Comparison of ENCODE assay signal across 1 cellular context in genomic region chr2:120343433-120344105, GRCh38.
TF ChIP-seq lines count a peak whose summit lies in the region.

No MANE protein-coding gene starts in this region.

TF ChIP-seq in HepG2, 621 proteins besides CTCF, POLR2A, EP300 and RAD21 (continued from another document and continues in another):
- no peak for TF ChIP-seq ZNF749 (CRISPR knock-in tag; IDR thresholded peaks at IDR 0.05; ENCODE audit: borderline replicate concordance)
- no peak for TF ChIP-seq SMAD3 (CRISPR knock-in tag; IDR thresholded peaks at IDR 0.05)
- no peak for TF ChIP-seq HNRNPUL1 (IDR thresholded peaks at IDR 0.05; ENCODE audit: low read depth, low read length)
- peak; percentile 48; the same call in 1 of the 2 replicates for TF ChIP-seq ZFY (CRISPR knock-in tag; IDR thresholded peaks at IDR 0.05)
- TF ChIP-seq ZNF263 (CRISPR knock-in tag; IDR thresholded peaks at IDR 0.05), result peak; percentile 61; the same call in 1 of the 2 replicates
- TF ChIP-seq EED (CRISPR knock-in tag; IDR thresholded peaks at IDR 0.05), result peak; percentile 77; the same call in 1 of the 2 replicates
- TF ChIP-seq ZNF136 (CRISPR knock-in tag; IDR thresholded peaks at IDR 0.05; ENCODE audit: low read depth), result no peak
- TF ChIP-seq NR2F6 (IDR thresholded peaks at IDR 0.05), result no peak
- TF ChIP-seq NR2F6 (CRISPR knock-in tag; IDR thresholded peaks at IDR 0.05), result 0 out of 2 replicates have a peak, but pooled peaks have one; percentile 27
- TF ChIP-seq GLI4 (CRISPR knock-in tag; IDR thresholded peaks at IDR 0.05; ENCODE audit: borderline replicate concordance), result no peak
- TF ChIP-seq MAZ (IDR thresholded peaks at IDR 0.05; ENCODE audit: borderline replicate concordance, low read depth, low read length), result 0 out of 2 replicates have a peak, but pooled peaks have one; percentile 31
- peak; percentile 75 for TF ChIP-seq MAZ (CRISPR knock-in tag; IDR thresholded peaks at IDR 0.05; ENCODE audit: low read depth)
- no peak for TF ChIP-seq MED8 (CRISPR knock-in tag; IDR thresholded peaks at IDR 0.05; ENCODE audit: insufficient replicate concordance)
- TF ChIP-seq BCLAF1 (IDR thresholded peaks at IDR 0.05), result no peak
- TF ChIP-seq PRMT3 (CRISPR knock-in tag; IDR thresholded peaks at IDR 0.05; ENCODE audit: borderline replicate concordance, low read depth), result no peak
- no peak for TF ChIP-seq ELK4 (CRISPR knock-in tag; IDR thresholded peaks at IDR 0.05; ENCODE audit: borderline replicate concordance)
- TF ChIP-seq PAXIP1 (CRISPR knock-in tag; conservative IDR thresholded peaks at IDR 0.05), result no peak
- peak; percentile 64 for TF ChIP-seq TEAD3 (CRISPR knock-in tag; optimal IDR thresholded peaks at IDR 0.05; ENCODE audit: borderline replicate concordance)
- peak; percentile 77; the same call in 1 of the 2 replicates for TF ChIP-seq AHR (CRISPR knock-in tag; IDR thresholded peaks at IDR 0.05)
- no peak; the same call in 1 of the 2 replicates for TF ChIP-seq SUZ12 (IDR thresholded peaks at IDR 0.05; ENCODE audit: low read depth, low read length)
- TF ChIP-seq PHF8 (CRISPR knock-in tag; IDR thresholded peaks at IDR 0.05), result 0 out of 2 replicates have a peak, but pooled peaks have one; percentile 23
- TF ChIP-seq MXI1 (IDR thresholded peaks at IDR 0.05; ENCODE audit: borderline replicate concordance, low read depth, low read length), result 0 out of 3 replicates have a peak, but pooled peaks have one; percentile 41
- TF ChIP-seq ZBTB21 (CRISPR knock-in tag; IDR thresholded peaks at IDR 0.05), result no peak
- TF ChIP-seq ZFAT (CRISPR knock-in tag; conservative IDR thresholded peaks at IDR 0.05), result no peak
- no peak for TF ChIP-seq ZNF816 (CRISPR knock-in tag; IDR thresholded peaks at IDR 0.05; ENCODE audit: borderline replicate concordance)
- TF ChIP-seq SALL1 (CRISPR knock-in tag; IDR thresholded peaks at IDR 0.05), result peak; percentile 63; the same call in 1 of the 2 replicates
- peak; percentile 62 for TF ChIP-seq YY1 (IDR thresholded peaks at IDR 0.05; ENCODE audit: insufficient read depth, insufficient replicate concordance, low read depth, low read length)
- TF ChIP-seq ZUFSP (CRISPR knock-in tag; IDR thresholded peaks at IDR 0.05; ENCODE audit: borderline replicate concordance), result no peak
- TF ChIP-seq GTF2F1 (IDR thresholded peaks at IDR 0.05; ENCODE audit: low read length), result no peak
- TF ChIP-seq ZNF101 (CRISPR knock-in tag; IDR thresholded peaks at IDR 0.05; ENCODE audit: borderline replicate concordance, low read depth), result no peak
- peak; percentile 64; the same call in 1 of the 2 replicates for TF ChIP-seq GABPB1 (CRISPR knock-in tag; IDR thresholded peaks at IDR 0.05)
- TF ChIP-seq ZNF225 (CRISPR knock-in tag; IDR thresholded peaks at IDR 0.05), result 0 out of 2 replicates have a peak, but pooled peaks have one; percentile 10
- TF ChIP-seq AFF4 (CRISPR knock-in tag; IDR thresholded peaks at IDR 0.05), result no peak
- TF ChIP-seq ZNF414 (CRISPR knock-in tag; IDR thresholded peaks at IDR 0.05), result peak; percentile 78; the same call in 1 of the 2 replicates
- peak; percentile 87; the same call in 1 of the 2 replicates for TF ChIP-seq NFKB2 (CRISPR knock-in tag; IDR thresholded peaks at IDR 0.05; ENCODE audit: borderline replicate concordance)
- TF ChIP-seq SKI (IDR thresholded peaks at IDR 0.05; ENCODE audit: partially characterized antibody), result peak; percentile 27
- peak; percentile 60 for TF ChIP-seq ZNF687 (CRISPR knock-in tag; IDR thresholded peaks at IDR 0.05)
- no peak for TF ChIP-seq ZSCAN5A (CRISPR knock-in tag; IDR thresholded peaks at IDR 0.05; ENCODE audit: borderline replicate concordance)
